10 cellular contexts compared by ENCODE assay signal in the genomic region with DNA sequence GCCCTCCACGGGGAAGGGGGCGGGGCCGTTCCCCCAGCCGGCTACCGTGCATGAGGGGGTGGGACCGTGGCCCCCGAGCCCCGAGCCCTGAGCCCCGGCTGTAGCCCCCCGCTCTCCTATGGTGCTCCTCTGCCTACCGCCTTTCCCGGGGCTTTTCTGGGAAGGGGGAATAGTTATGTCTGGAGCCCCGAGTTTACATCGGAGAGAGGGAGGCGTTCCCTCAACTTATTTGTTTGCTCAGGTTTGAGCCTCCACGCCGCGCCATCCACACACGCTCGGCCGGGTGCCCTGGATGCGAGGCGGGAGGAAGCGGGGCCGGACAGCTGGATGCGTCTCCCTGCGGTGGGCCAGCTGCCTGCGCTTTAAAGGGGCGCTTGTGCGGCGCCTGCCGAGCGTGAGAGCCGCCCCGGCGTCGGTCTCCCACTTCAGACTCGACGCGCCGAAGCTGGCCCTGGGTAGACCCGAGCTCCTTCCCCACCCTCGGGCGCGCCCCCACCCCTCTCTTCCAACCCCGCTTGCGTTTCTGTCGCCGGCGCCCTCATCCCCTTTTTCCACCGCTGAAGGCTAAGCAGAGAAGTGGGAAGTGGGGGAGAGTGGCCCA. TPM values are rescaled to one million over a fixed set of nuclear protein-coding genes. Genes with fewer than 3 reads are reported as not detected.
DNase-seq lines count a peak whose midpoint lies in the region; ATAC-seq, FAIRE-seq and TF ChIP-seq lines count a peak whose summit lies in the region.
"Had no signal": no experiment of that assay in that cellular context is flagged by ENCODE, and none has a peak within 500 bp of the region (broad histone marks: within the 10 kb centered on the region; RNA-seq: fewer than 3 reads in every experiment).

No MANE protein-coding gene starts in this region.

- H3K4me3 Mint-ChIP-seq in activated T-helper 2 cell treated with anti-CD3 and anti-CD28 coated beads, Interferon-gamma antibody, Interleukin-2, Interleukin-4, amounts not matched to agents 10 μg/mL and 5 μg/mL and 100 μg/mL, durations not matched to agents 14 hours and 24 hours and 36 hours (ENCODE audit: low read depth): no peak overlapping the region

- dilution Hi-C loops in keratinocyte (cut with MboI; ENCODE audit: extremely low pct_ligation_motif_present, low sequenced_read_pairs): no loop called here

- no peak overlapping the region for H3K27ac ChIP-seq in keratinocyte (ENCODE audit: control insufficient read depth, insufficient read depth, low read length)

- ATAC-seq in HG03045 (IDR thresholded peaks at IDR 0.05; ENCODE audit: unreplicated experiment): no peak

- H3K36me3 ChIP-seq in ES-I3 (ENCODE audit: insufficient read depth, low read length) (no peaks in the 10 kb centered on the region), keratinocyte (ENCODE audit: control insufficient read depth in 2 of 2, extremely low read depth in 1 of 2, insufficient read depth in 2 of 2, low read length in 2 of 2) (peaks cover 2 to 26% of the 10 kb centered on the region in 2 experiments), skeletal muscle satellite cell (ENCODE audit: insufficient read depth, low read length) (no peaks in the 10 kb centered on the region)

- H3K9me1 ChIP-seq in keratinocyte (ENCODE audit: control insufficient read depth, extremely low read depth, insufficient read depth, low read length): no peaks in the 10 kb centered on the region

- H3K9me3 ChIP-seq in ES-I3 (ENCODE audit: control insufficient read depth, insufficient read depth, low read length): no peaks in the 10 kb centered on the region
- no peaks in the 10 kb centered on the region for H3K9me3 ChIP-seq in keratinocyte (ENCODE audit: control insufficient read depth, low read depth, low read length)
- H3K9me3 ChIP-seq in skeletal muscle satellite cell (replicated peaks; ENCODE audit: low read length): no peaks in the 10 kb centered on the region
- H3K9me3 ChIP-seq: adrenal gland had no signal

- in situ Hi-C loops in astrocyte of the cerebellum (cut with HindIII; ENCODE audit: low sequenced_read_pairs): no loop called here

- H3K4me1 ChIP-seq in ES-I3 (ENCODE audit: insufficient read depth, low read length) (peaks cover 12% of the 10 kb centered on the region; the same call in 1 of the 2 replicates), keratinocyte (ENCODE audit: control insufficient read depth, extremely low read depth, insufficient read depth, low read length) (peaks cover 10% of the 10 kb centered on the region), skeletal muscle satellite cell (ENCODE audit: control insufficient read depth, insufficient read depth, low read length) (peaks cover 11% of the 10 kb centered on the region)

- H3K4me3 ChIP-seq in astrocyte of the cerebellum (ENCODE audit: low read depth, low read length): peak overlapping the region; percentile 38
- H3K4me3 ChIP-seq in keratinocyte (ENCODE audit: control insufficient read depth in 2 of 3, extremely low read depth in 1 of 3, insufficient read depth in 2 of 3, low read depth in 1 of 3, low read length in 3 of 3): no peak overlapping the region
- peak overlapping the region; percentile 17 for H3K4me3 ChIP-seq in skeletal muscle satellite cell (ENCODE audit: low read length)

- peaks cover 23% of the 10 kb centered on the region for H3K27me3 Mint-ChIP-seq in activated T-helper 2 cell treated with anti-CD3 and anti-CD28 coated beads, Interferon-gamma antibody, Interleukin-2, Interleukin-4, amounts not matched to agents 10 μg/mL and 5 μg/mL and 100 μg/mL, durations not matched to agents 14 hours and 24 hours and 36 hours (ENCODE audit: low read depth)

- H3K9ac ChIP-seq in ES-I3 (ENCODE audit: low read depth, low read length): peak overlapping the region; percentile 38; the same call in 1 of the 2 replicates
- no peak overlapping the region for H3K9ac ChIP-seq in keratinocyte (ENCODE audit: control insufficient read depth, extremely low read depth, insufficient read depth, low read length)
- no peak overlapping the region for H3K9ac ChIP-seq in skeletal muscle satellite cell (ENCODE audit: low read depth, low read length)

- H3K27me3 ChIP-seq in keratinocyte (ENCODE audit: control insufficient read depth, extremely low read depth, insufficient read depth, low read length): peaks cover 30% of the 10 kb centered on the region
- H3K27me3 ChIP-seq in skeletal muscle satellite cell (ENCODE audit: control insufficient read depth, insufficient read depth, low read length): peaks cover 41% of the 10 kb centered on the region
- H3K27me3 ChIP-seq: adrenal gland had no signal

- no peaks in the 10 kb centered on the region for H3K79me2 ChIP-seq in keratinocyte (ENCODE audit: control insufficient read depth, insufficient read depth, low read length)

- no peaks in the 10 kb centered on the region for H3K4me1 Mint-ChIP-seq in activated T-helper 2 cell treated with anti-CD3 and anti-CD28 coated beads, Interferon-gamma antibody, Interleukin-2, Interleukin-4, amounts not matched to agents 10 μg/mL and 5 μg/mL and 100 μg/mL, durations not matched to agents 14 hours and 24 hours and 36 hours (ENCODE audit: low read depth)

- peak overlapping the region; percentile 32 for H3K4me2 ChIP-seq in keratinocyte (ENCODE audit: control insufficient read depth, extremely low read depth, insufficient read depth, low read depth, low read length)
- H3K4me2 ChIP-seq in skeletal muscle satellite cell (ENCODE audit: low read length): peak overlapping the region; percentile 73

- H2AFZ ChIP-seq in keratinocyte (ENCODE audit: control insufficient read depth, low read length): no peak overlapping the region

- no peak overlapping the region for H3K27ac Mint-ChIP-seq in activated T-helper 2 cell treated with anti-CD3 and anti-CD28 coated beads, Interferon-gamma antibody, Interleukin-2, Interleukin-4, amounts not matched to agents 10 μg/mL and 5 μg/mL and 100 μg/mL, durations not matched to agents 14 hours and 24 hours and 36 hours

- TF ChIP-seq CTCF in astrocyte of the cerebellum (IDR thresholded peaks at IDR 0.05; ENCODE audit: low read depth, low read length, missing control alignments) (no peak), keratinocyte (optimal IDR thresholded peaks at IDR 0.05 in 1 of 3, IDR thresholded peaks at IDR 0.05 in 1 of 3, conservative IDR thresholded peaks at IDR 0.05 in 1 of 3; ENCODE audit: extremely low read depth in 1 of 3, insufficient read depth in 2 of 3, low read length in 3 of 3) (no peak)

- no peaks in the 10 kb centered on the region for H4K20me1 ChIP-seq in keratinocyte (ENCODE audit: control insufficient read depth, extremely low read depth, insufficient read depth, low read length)

- no peak for DNase-seq in astrocyte of the cerebellum (ENCODE audit: low read depth)
- DNase-seq in keratinocyte (ENCODE audit: low read depth, low spot score): no peak
- no peak for DNase-seq in NCI-H226
- DNase-seq in activated T-helper 2 cell treated with anti-CD3 and anti-CD28 coated beads, Interferon-gamma antibody, Interleukin-2, Interleukin-4, amounts not matched to agents 10 μg/mL and 5 μg/mL and 100 μg/mL, durations not matched to agents 14 hours and 24 hours and 36 hours (ENCODE audit: low spot score): no peak
- no peak for DNase-seq in SW 1271 (lab: John Stamatoyannopoulos, UW)

- H3K36me3 Mint-ChIP-seq in activated T-helper 2 cell treated with anti-CD3 and anti-CD28 coated beads, Interferon-gamma antibody, Interleukin-2, Interleukin-4, amounts not matched to agents 10 μg/mL and 5 μg/mL and 100 μg/mL, durations not matched to agents 14 hours and 24 hours and 36 hours (ENCODE audit: low read depth): no peaks in the 10 kb centered on the region

- intact Hi-C loops in activated T-helper 2 cell treated with anti-CD3 and anti-CD28 coated beads, Interferon-gamma antibody, Interleukin-2, Interleukin-4, amounts not matched to agents 10 μg/mL and 5 μg/mL and 100 μg/mL, durations not matched to agents 14 hours and 24 hours and 36 hours (cut with micrococcal nuclease): no loop called here

- FAIRE-seq in keratinocyte (lab: Jason Lieb, UNC): no peak

- no peaks in the 10 kb centered on the region for H3K9me3 Mint-ChIP-seq in activated T-helper 2 cell treated with anti-CD3 and anti-CD28 coated beads, Interferon-gamma antibody, Interleukin-2, Interleukin-4, amounts not matched to agents 10 μg/mL and 5 μg/mL and 100 μg/mL, durations not matched to agents 14 hours and 24 hours and 36 hours

RNA-seq across cellular contexts. Expression of a gene that starts 0.4 kb away (rescaled TPM):
- not detected in 3 replicates for polyA plus RNA-seq in keratinocyte
- polyA plus RNA-seq in keratinocyte (2011; ENCODE audit: low read depth): not detected
- not detected in 2 replicates for polyA plus RNA-seq in keratinocyte (2011; cell fraction: cytosol; rRNA removed)
- polyA plus RNA-seq in keratinocyte (2011; cell fraction: nucleus; rRNA removed): not detected in 2 replicates
- 0.48 and 0.80 TPM in 2 replicates for polyA plus RNA-seq in keratinocyte (2012; ENCODE audit: low replicate concordance)
- not detected in 3 replicates for polyA minus RNA-seq in keratinocyte
- not detected for polyA minus RNA-seq in keratinocyte (2011; cell fraction: cytosol; rRNA and poly(A)+ RNA removed)
- polyA minus RNA-seq in keratinocyte (2011; cell fraction: nucleus; rRNA and poly(A)+ RNA removed): not detected in 2 replicates
- not detected in 2 replicates for total RNA-seq in skeletal muscle satellite cell (2012; rRNA removed)
- not detected in 2 replicates for total RNA-seq in activated T-helper 2 cell treated with anti-CD3 and anti-CD28 coated beads, Interferon-gamma antibody, Interleukin-2, Interleukin-4, amounts not matched to agents 10 μg/mL and 5 μg/mL and 100 μg/mL, durations not matched to agents 14 hours and 24 hours and 36 hours
- total RNA-seq: Daoy had no signal

RNA-seq across cellular contexts. Expression of a gene that starts 9.6 kb away (rescaled TPM):
- polyA plus RNA-seq in keratinocyte: 25.5 to 28.5 TPM (median 28.2 TPM) in 3 replicates
- 11.0 TPM for polyA plus RNA-seq in keratinocyte (2011; ENCODE audit: low read depth)
- polyA plus RNA-seq in keratinocyte (2011; cell fraction: cytosol; rRNA removed): 14.4 and 15.4 TPM in 2 replicates
- 58.5 and 61.1 TPM in 2 replicates for polyA plus RNA-seq in keratinocyte (2011; cell fraction: nucleus; rRNA removed)
- 20.2 and 28.1 TPM in 2 replicates for polyA plus RNA-seq in keratinocyte (2012; ENCODE audit: low replicate concordance)
- 15.0 to 22.0 TPM (median 20.6 TPM) in 3 replicates for polyA minus RNA-seq in keratinocyte
- 16.1 TPM for polyA minus RNA-seq in keratinocyte (2011; cell fraction: cytosol; rRNA and poly(A)+ RNA removed)
- polyA minus RNA-seq in keratinocyte (2011; cell fraction: nucleus; rRNA and poly(A)+ RNA removed): 22.8 and 23.6 TPM in 2 replicates
- total RNA-seq in skeletal muscle satellite cell (2012; rRNA removed): 21.5 and 23.4 TPM in 2 replicates
- 56.8 and 59.0 TPM in 2 replicates for total RNA-seq in activated T-helper 2 cell treated with anti-CD3 and anti-CD28 coated beads, Interferon-gamma antibody, Interleukin-2, Interleukin-4, amounts not matched to agents 10 μg/mL and 5 μg/mL and 100 μg/mL, durations not matched to agents 14 hours and 24 hours and 36 hours

RNA-seq across cellular contexts. Expression of a gene that starts 39.1 kb away (rescaled TPM):
- polyA plus RNA-seq in keratinocyte: 5.1 to 9.5 TPM (median 9.0 TPM) in 3 replicates
- 2.4 TPM for polyA plus RNA-seq in keratinocyte (2011; ENCODE audit: low read depth)
- polyA plus RNA-seq in keratinocyte (2011; cell fraction: cytosol; rRNA removed): 1.9 and 2.1 TPM in 2 replicates
- 30.5 and 34.7 TPM in 2 replicates for polyA plus RNA-seq in keratinocyte (2011; cell fraction: nucleus; rRNA removed)
- 0.85 and 9.1 TPM in 2 replicates for polyA plus RNA-seq in keratinocyte (2012; ENCODE audit: low replicate concordance)
- 1.4 to 6.3 TPM (median 4.1 TPM) in 3 replicates for polyA minus RNA-seq in keratinocyte
- polyA minus RNA-seq in keratinocyte (2011; cell fraction: cytosol; rRNA and poly(A)+ RNA removed): 5.6 TPM
- 4.7 and 7.4 TPM in 2 replicates for polyA minus RNA-seq in keratinocyte (2011; cell fraction: nucleus; rRNA and poly(A)+ RNA removed)
- total RNA-seq in skeletal muscle satellite cell (2012; rRNA removed): 0.44 and 0.51 TPM in 2 replicates
- total RNA-seq in activated T-helper 2 cell treated with anti-CD3 and anti-CD28 coated beads, Interferon-gamma antibody, Interleukin-2, Interleukin-4, amounts not matched to agents 10 μg/mL and 5 μg/mL and 100 μg/mL, durations not matched to agents 14 hours and 24 hours and 36 hours: 3.1 and 4.4 TPM in 2 replicates

RNA-seq across cellular contexts. Expression of a gene that starts 43.1 kb away (rescaled TPM):
- polyA plus RNA-seq in keratinocyte: 57.6 to 102 TPM (median 71.9 TPM) in 3 replicates
- 101 TPM for polyA plus RNA-seq in keratinocyte (2011; ENCODE audit: low read depth)
- polyA plus RNA-seq in keratinocyte (2011; cell fraction: cytosol; rRNA removed): 44.9 and 50.9 TPM in 2 replicates
- 241 and 303 TPM in 2 replicates for polyA plus RNA-seq in keratinocyte (2011; cell fraction: nucleus; rRNA removed)
- 46.5 and 47.5 TPM in 2 replicates for polyA plus RNA-seq in keratinocyte (2012; ENCODE audit: low replicate concordance)
- polyA minus RNA-seq in keratinocyte: 92.0 to 164 TPM (median 110 TPM) in 3 replicates
- polyA minus RNA-seq in keratinocyte (2011; cell fraction: cytosol; rRNA and poly(A)+ RNA removed): 35.7 TPM
- 93.2 and 125 TPM in 2 replicates for polyA minus RNA-seq in keratinocyte (2011; cell fraction: nucleus; rRNA and poly(A)+ RNA removed)
- total RNA-seq in skeletal muscle satellite cell (2012; rRNA removed): 5.8 and 10.3 TPM in 2 replicates
- 23.5 and 28.2 TPM in 2 replicates for total RNA-seq in activated T-helper 2 cell treated with anti-CD3 and anti-CD28 coated beads, Interferon-gamma antibody, Interleukin-2, Interleukin-4, amounts not matched to agents 10 μg/mL and 5 μg/mL and 100 μg/mL, durations not matched to agents 14 hours and 24 hours and 36 hours

Comparison
In these comparisons a context has a peak if more than half of its experiments do, and no peak if none do; other contexts are left out.
1. H3K4me3 ChIP-seq: peak in astrocyte of the cerebellum (single experiment) and skeletal muscle satellite cell (single experiment); none in keratinocyte (0 of 3).